Comparison of ENCODE assay signal across 1 cellular context in the genomic region with DNA sequence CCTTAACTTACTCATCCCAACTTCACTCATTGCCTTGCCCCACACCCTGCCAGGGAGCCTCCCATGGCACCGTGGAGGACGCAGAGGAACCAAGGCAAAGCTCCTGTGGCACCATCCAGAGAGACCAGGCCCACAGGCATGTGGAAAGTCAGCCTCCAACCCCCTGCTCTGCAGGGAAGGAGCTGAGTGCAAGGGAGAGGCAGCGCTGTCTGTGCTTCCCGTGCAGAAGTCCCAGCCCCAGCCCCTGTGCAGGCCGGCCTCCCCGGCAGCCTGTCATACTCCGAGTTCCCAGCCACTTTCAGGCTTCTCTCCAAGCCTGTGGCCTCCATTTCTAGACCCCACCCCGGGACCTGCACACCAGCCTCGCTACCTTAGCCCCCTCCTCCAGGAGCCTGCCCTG.
TF ChIP-seq lines count a peak whose summit lies in the region.

No MANE protein-coding gene starts in this region.

TF ChIP-seq in H1, 55 proteins besides CTCF, POLR2A, EP300 and RAD21:
- no peak for TF ChIP-seq RBBP5 (IDR thresholded peaks at IDR 0.05; ENCODE audit: borderline replicate concordance, low read depth, low read length)
- no peak for TF ChIP-seq CREB1 (IDR thresholded peaks at IDR 0.05)
- no peak for TF ChIP-seq SIX5 (IDR thresholded peaks at IDR 0.05; ENCODE audit: low read depth, low read length)
